1 cellular context compared by ENCODE assay signal in the genomic region with DNA sequence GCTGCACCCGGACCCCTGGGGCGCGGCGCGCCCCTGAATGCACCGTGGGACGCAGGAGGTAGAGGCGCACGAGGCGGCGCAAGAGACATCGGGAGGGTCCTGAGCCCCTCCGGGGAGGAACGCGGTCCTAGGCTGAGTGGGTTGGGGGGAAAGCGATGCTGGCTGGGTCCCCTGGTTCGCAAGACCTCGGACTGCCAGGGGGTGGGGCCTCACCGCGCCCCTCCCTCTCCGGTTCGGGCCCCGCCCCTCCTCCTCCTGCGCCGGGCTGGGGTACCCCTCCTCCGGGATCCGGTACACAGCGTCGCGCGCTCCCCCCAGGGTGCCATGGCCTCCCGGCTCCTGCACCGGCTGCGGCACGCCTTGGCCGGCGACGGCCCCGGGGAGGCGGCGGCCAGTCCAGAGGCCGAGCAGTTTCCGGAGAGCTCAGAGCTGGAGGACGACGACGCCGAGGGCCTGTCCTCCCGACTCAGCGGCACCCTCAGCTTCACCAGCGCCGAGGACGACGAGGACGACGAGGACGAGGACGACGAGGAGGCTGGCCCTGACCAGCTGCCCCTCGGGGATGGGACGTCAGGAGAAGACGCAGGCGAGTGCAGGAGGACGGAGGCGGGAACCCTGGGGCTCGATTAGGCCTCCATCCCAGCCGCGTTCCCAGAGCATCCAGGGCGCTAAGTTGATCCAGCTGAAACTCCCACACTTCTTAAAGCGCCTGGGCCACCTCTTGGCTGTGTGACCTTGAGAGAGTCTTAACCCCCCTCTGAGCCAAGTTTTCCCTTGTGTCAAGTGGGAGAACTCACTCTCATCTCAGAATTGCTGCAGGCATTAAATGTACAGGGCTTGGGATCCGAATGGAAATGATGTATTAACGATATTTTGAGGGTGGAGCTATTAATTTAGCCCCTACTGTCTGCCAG.
TF ChIP-seq lines count a peak whose summit lies in the region.

No MANE protein-coding gene starts in this region.

TF ChIP-seq in PFSK-1, 5 proteins besides CTCF, POLR2A, EP300 and RAD21 (continued from another document):
- no peak for TF ChIP-seq SIN3A (IDR thresholded peaks at IDR 0.05; ENCODE audit: borderline replicate concordance, insufficient read depth, low read length)
